ENCODE assay signal across 8 cellular contexts in genomic region chr4:78661923-78662521, GRCh38.
DNase-seq lines count a peak whose midpoint lies in the region; ATAC-seq and TF ChIP-seq lines count a peak whose summit lies in the region.

No MANE protein-coding gene starts in this region.

- peaks cover 45 to 62% (median 59%) of the 10 kb centered on the region in 3 donors for H3K4me1 Mint-ChIP-seq in IgD-negative memory B cell
- peaks cover 30% of the 10 kb centered on the region for H3K4me1 Mint-ChIP-seq in progenitor cell of endocrine pancreas (ENCODE audit: low read depth)

- H3K27ac Mint-ChIP-seq in IgD-negative memory B cell (peak overlapping the region in 2 of 3 donors; percentile 35 to 89), progenitor cell of endocrine pancreas (peak overlapping the region; percentile 97)

- peak; percentile 83 for ATAC-seq in GM18502 (IDR thresholded peaks at IDR 0.05; ENCODE audit: poor library complexity, unreplicated experiment)
- peak; percentile 86 for ATAC-seq in GM21619 (IDR thresholded peaks at IDR 0.05; ENCODE audit: unreplicated experiment)

- H3K36me3 Mint-ChIP-seq in IgD-negative memory B cell (peaks cover 2% of the 10 kb centered on the region), progenitor cell of endocrine pancreas (ENCODE audit: insufficient read depth) (no peaks in the 10 kb centered on the region)

- peak overlapping the region; percentile 18 to 88 (median 44) for H3K4me3 Mint-ChIP-seq in IgD-negative memory B cell
- peak overlapping the region; percentile 2 for H3K4me3 Mint-ChIP-seq in progenitor cell of endocrine pancreas (ENCODE audit: low read depth)

- H3K27me3 Mint-ChIP-seq in IgD-negative memory B cell (peaks cover 1% of the 10 kb centered on the region), progenitor cell of endocrine pancreas (no peaks in the 10 kb centered on the region)

- TF ChIP-seq CTCF in progenitor cell of endocrine pancreas (IDR thresholded peaks at IDR 0.05; ENCODE audit: unreplicated experiment), result no peak

- no peaks in the 10 kb centered on the region for H3K9me3 Mint-ChIP-seq in IgD-negative memory B cell
- peaks cover 4% of the 10 kb centered on the region for H3K9me3 Mint-ChIP-seq in progenitor cell of endocrine pancreas (ENCODE audit: low read depth)

- peak; percentile 79 for DNase-seq in dermis blood vessel endothelial cell
- DNase-seq in progenitor cell of endocrine pancreas (ENCODE audit: low spot score, unreplicated experiment), result no peak
- no peak for DNase-seq in NCI-H82 (lab: John Stamatoyannopoulos, UW)
- no peak for DNase-seq in 8988T
- DNase-seq in SK-N-DZ (ENCODE audit: low spot score), result no peak
